In the genomic region with DNA sequence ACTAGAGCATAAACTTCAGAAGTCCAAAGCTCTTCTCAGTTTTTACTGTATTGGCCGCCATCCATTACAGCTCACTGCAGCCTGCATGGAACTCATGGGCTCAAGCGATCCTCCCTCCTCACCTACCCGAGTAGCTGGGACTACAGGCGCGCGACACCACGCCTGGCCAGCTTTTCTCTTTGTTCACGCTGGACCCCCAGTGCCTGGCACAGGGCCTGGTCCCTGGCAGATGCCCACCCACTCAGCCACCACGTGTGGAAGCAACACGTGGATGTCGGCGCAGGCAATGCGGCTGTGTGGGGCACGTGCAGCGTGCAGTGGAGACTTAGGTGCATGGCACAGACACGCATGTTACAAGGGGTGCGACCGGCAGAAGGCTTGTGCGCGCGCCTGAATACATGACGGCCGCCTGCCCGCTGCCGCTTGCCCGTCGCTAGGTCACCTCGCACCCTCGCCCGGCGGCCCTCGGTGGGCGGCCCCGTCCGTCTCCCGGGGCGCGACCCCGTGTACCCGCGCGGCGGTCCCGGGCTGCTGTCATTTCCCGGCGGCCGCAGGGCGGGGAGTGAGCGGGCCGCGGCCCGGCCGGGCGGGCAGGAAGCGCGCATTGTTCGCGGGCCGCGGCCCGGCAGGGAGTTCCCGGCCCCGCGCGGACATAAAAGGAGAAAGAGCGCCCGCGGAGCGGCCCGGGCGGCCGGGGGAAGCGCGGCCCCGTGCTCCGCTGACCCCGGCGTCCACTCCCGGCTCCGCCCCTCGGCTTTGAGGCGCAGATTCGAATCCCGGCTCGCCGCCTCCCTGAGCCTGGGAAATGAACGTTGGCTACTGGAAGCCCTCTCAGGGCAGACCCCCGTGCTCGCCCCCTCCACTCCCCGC, we compare ENCODE assay signal across 8 cellular contexts. TPM values are rescaled to one million over a fixed set of nuclear protein-coding genes. Genes with fewer than 3 reads are reported as not detected.
DNase-seq lines count a peak whose midpoint lies in the region; ATAC-seq, FAIRE-seq and TF ChIP-seq lines count a peak whose summit lies in the region.

No MANE protein-coding gene starts in this region.

- no peaks in the 10 kb centered on the region for H4K20me1 ChIP-seq in astrocyte (ENCODE audit: insufficient read depth, low read length)

- H3K36me3 Mint-ChIP-seq in CD4-positive, alpha-beta T cell (ENCODE audit: low read depth): no peaks in the 10 kb centered on the region
- peaks cover 2% of the 10 kb centered on the region for H3K36me3 Mint-ChIP-seq in astrocyte (ENCODE audit: low read depth, unreplicated experiment)

- peak overlapping the region; percentile 60 for H3K4me3 ChIP-seq in astrocyte (ENCODE audit: insufficient read depth, low read depth, low read length)
- H3K4me3 ChIP-seq in iPS-18c (ENCODE audit: insufficient read depth, low read depth, low read length): peak overlapping the region; percentile 63
- H3K4me3 ChIP-seq in skeletal muscle satellite cell (ENCODE audit: low read length): peak overlapping the region; percentile 67

- peak overlapping the region; percentile 85 for H3K4me2 ChIP-seq in astrocyte (ENCODE audit: low read length)
- H3K4me2 ChIP-seq in skeletal muscle satellite cell (ENCODE audit: low read length): peak overlapping the region; percentile 97

- no peaks in the 10 kb centered on the region for H3K9me3 ChIP-seq in CD4-positive, alpha-beta T cell (ENCODE audit: control insufficient read depth, low read length)
- no peaks in the 10 kb centered on the region for H3K9me3 ChIP-seq in astrocyte (ENCODE audit: insufficient read depth, low read depth, low read length)
- no peaks in the 10 kb centered on the region for H3K9me3 ChIP-seq in iPS-18c (ENCODE audit: control insufficient read depth, insufficient read depth, low read length)
- no peaks in the 10 kb centered on the region for H3K9me3 ChIP-seq in skeletal muscle satellite cell (replicated peaks; ENCODE audit: low read length)

- no peak for TF ChIP-seq CTCF in CD4-positive, alpha-beta T cell (IDR thresholded peaks at IDR 0.05)
- no peak for TF ChIP-seq CTCF in astrocyte (IDR thresholded peaks at IDR 0.05; ENCODE audit: insufficient read depth, low read depth, low read length)

- no peak for DNase-seq in CD4-positive, alpha-beta T cell
- DNase-seq in HuH-7 (ENCODE audit: low spot score) (peak; percentile 59), astrocyte (ENCODE audit: low read depth) (no peak), ureter (ENCODE audit: low spot score) (no peak), OCI-M2 (lab: John Stamatoyannopoulos, UW; ENCODE audit: unreplicated experiment) (no peak), NK-92 (lab: John Stamatoyannopoulos, UW; ENCODE audit: unreplicated experiment) (no peak)

- POLR2A ChIA-PET in CD4-positive, alpha-beta T cell (lab: Charles Lee): no interaction called here

- no peaks in the 10 kb centered on the region for H3K9me3 Mint-ChIP-seq in CD4-positive, alpha-beta T cell
- H3K9me3 Mint-ChIP-seq in astrocyte (ENCODE audit: unreplicated experiment): peaks cover 6% of the 10 kb centered on the region

- H3K9ac ChIP-seq in astrocyte (ENCODE audit: low read length): peak overlapping the region; percentile 61
- peak overlapping the region; percentile 77 for H3K9ac ChIP-seq in skeletal muscle satellite cell (ENCODE audit: low read depth, low read length)

- no peak overlapping the region for H3K27ac Mint-ChIP-seq in CD4-positive, alpha-beta T cell
- H3K27ac Mint-ChIP-seq in astrocyte (ENCODE audit: unreplicated experiment): peak overlapping the region; percentile 72

- peaks cover 15% of the 10 kb centered on the region for H3K27me3 ChIP-seq in CD4-positive, alpha-beta T cell (ENCODE audit: control insufficient read depth, insufficient read depth, low read length)
- H3K27me3 ChIP-seq in astrocyte (ENCODE audit: insufficient read depth, low read length): peaks cover 1% of the 10 kb centered on the region
- H3K27me3 ChIP-seq in skeletal muscle satellite cell (ENCODE audit: control insufficient read depth, insufficient read depth, low read length): no peaks in the 10 kb centered on the region

- H3K36me3 ChIP-seq in astrocyte (ENCODE audit: insufficient read depth, low read length) (no peaks in the 10 kb centered on the region), skeletal muscle satellite cell (ENCODE audit: insufficient read depth, low read length) (no peaks in the 10 kb centered on the region)

- no peaks in the 10 kb centered on the region for H3K79me2 ChIP-seq in astrocyte (ENCODE audit: insufficient read depth, low read length)

- peaks cover 64% of the 10 kb centered on the region for H3K27me3 Mint-ChIP-seq in CD4-positive, alpha-beta T cell
- peaks cover 32% of the 10 kb centered on the region for H3K27me3 Mint-ChIP-seq in astrocyte (ENCODE audit: low read depth, unreplicated experiment)

- intact Hi-C loops in CD4-positive, alpha-beta T cell (cut with DNase I, micrococcal nuclease): no loop called here

- peak overlapping the region; percentile 91 for H2AFZ ChIP-seq in astrocyte (ENCODE audit: low read depth, low read length)

- CTCF ChIA-PET in CD4-positive, alpha-beta T cell (lab: Charles Lee): interaction anchor here (1.0 kb wide), 1 partner anchor 221 kb away, joined by 4 read pairs; no protein-coding TSS in a partner anchor

- peaks cover 12% of the 10 kb centered on the region for H3K4me1 Mint-ChIP-seq in CD4-positive, alpha-beta T cell (ENCODE audit: low read depth)
- H3K4me1 Mint-ChIP-seq in astrocyte (ENCODE audit: low read depth, unreplicated experiment): peaks cover 6% of the 10 kb centered on the region

- H3K4me3 Mint-ChIP-seq in CD4-positive, alpha-beta T cell: peak overlapping the region; percentile 84
- peak overlapping the region; percentile 83 for H3K4me3 Mint-ChIP-seq in astrocyte (ENCODE audit: unreplicated experiment)

- H3K27ac ChIP-seq in CD4-positive, alpha-beta T cell (ENCODE audit: low read depth, low read length): no peak overlapping the region
- no peak overlapping the region for H3K27ac ChIP-seq in astrocyte (ENCODE audit: low read depth, low read length)

- H3K4me1 ChIP-seq in astrocyte (ENCODE audit: insufficient read depth, low read length) (peaks cover 3% of the 10 kb centered on the region), skeletal muscle satellite cell (ENCODE audit: control insufficient read depth, insufficient read depth, low read length) (peaks cover 12% of the 10 kb centered on the region)

- no peak for ATAC-seq in CD4-positive, alpha-beta T cell (ENCODE audit: poor library complexity)

- no peak for FAIRE-seq in astrocyte (lab: Jason Lieb, UNC)

RNA-seq across cellular contexts. Expression of a gene that starts 24.1 kb away (rescaled TPM):
- total RNA-seq in CD4-positive, alpha-beta T cell: under 1 TPM; 0.14 to 0.27 TPM
- 0.23 and 0.41 TPM in 2 replicates for total RNA-seq in astrocyte
- 28.4 and 80.4 TPM in 2 replicates for total RNA-seq in skeletal muscle satellite cell (2012; rRNA removed)
- total RNA-seq in ureter: 12.5 TPM
